Comparison of ENCODE assay signal across 9 cellular contexts in the genomic region with DNA sequence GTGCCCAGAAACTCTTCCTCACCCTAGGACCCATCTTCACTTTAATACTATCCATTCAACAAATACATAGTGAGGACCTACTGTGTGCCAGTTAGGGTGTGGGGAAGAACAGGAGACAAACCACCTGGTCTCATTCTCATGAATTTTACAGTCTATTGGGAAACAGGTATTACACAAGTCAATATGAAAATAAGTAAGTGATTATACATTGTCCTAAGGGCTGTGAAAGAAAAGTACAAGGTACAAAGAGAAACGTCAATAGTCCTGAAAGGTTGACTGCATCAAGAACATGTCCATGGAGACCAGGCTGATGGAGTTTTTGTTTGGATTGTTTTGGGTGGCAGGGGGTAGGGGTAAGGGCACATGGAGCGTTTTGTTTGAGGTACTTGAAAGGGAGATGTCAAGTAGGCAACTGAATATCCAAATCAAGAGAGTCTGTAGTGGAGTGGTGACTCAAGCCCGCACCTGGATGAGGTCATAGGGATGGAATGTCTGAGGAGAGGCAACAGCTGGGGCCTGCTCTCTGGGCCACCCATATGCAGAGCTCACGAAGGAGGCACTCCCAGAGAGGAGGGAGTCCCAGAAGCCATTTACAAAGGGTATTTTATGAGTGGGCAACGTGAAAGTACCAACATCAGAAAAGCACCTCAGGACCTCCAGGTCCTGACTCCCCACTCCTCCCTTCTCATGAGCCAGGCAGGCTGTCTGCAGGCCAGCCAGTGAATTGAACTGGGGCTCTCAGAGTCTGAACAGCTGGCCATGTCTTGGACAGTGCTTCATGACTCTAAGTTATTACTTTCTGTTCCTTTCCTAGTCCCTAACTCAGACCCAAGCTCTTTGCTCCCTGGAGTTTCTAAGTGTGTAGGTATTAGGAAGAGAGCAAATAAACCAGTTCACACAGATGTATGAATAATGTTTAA.
DNase-seq lines count a peak whose midpoint lies in the region; ATAC-seq, FAIRE-seq and TF ChIP-seq lines count a peak whose summit lies in the region.
"Had no signal": no experiment of that assay in that cellular context is flagged by ENCODE, and none has a peak within 500 bp of the region (broad histone marks: within the 10 kb centered on the region; RNA-seq: fewer than 3 reads in every experiment).

No MANE protein-coding gene starts in this region.

- H3K27me3 Mint-ChIP-seq in immature natural killer cell (ENCODE audit: low read depth in 3 of 3): peaks cover 0 to 1% (median 0%) of the 10 kb centered on the region in 3 donors

- no peaks in the 10 kb centered on the region for H3K9me3 ChIP-seq in breast epithelium
- H3K9me3 ChIP-seq in mucosa of descending colon: no peaks in the 10 kb centered on the region

- H3K27me3 ChIP-seq in breast epithelium: no peaks in the 10 kb centered on the region

- ATAC-seq in mucosa of descending colon (peak; percentile 93), GM19035 (IDR thresholded peaks at IDR 0.05; ENCODE audit: unreplicated experiment) (no peak)

- intact Hi-C loops in breast epithelium (cut with DNase I; ENCODE audit: low total_unique reads): no loop called here
- intact Hi-C loops in mucosa of descending colon (cut with DNase I, micrococcal nuclease): no loop called here

- H3K36me3 ChIP-seq in breast epithelium (no peaks in the 10 kb centered on the region), mucosa of descending colon (ENCODE audit: low read depth) (no peaks in the 10 kb centered on the region)

- peak; percentile 27 for DNase-seq in NCI-H748 (lab: John Stamatoyannopoulos, UW; ENCODE audit: unreplicated experiment)
- DNase-seq in NCI-H748 treated with DMSO at 0.1 percent for 48 hours (lab: John Stamatoyannopoulos, UW): no peak
- peak in 1 of 2 donors; percentile 78 for DNase-seq in breast epithelium (ENCODE audit: low spot score in 2 of 2)
- DNase-seq in mucosa of descending colon: peak in 1 of 3 donors; percentile 43
- DNase-seq in urothelium cell line (ENCODE audit: low spot score): peak; percentile 99
- DNase-seq in immature natural killer cell: no peak
- DNase-seq in T-helper 9 cell: no peak

- FAIRE-seq in urothelium cell line (lab: Jason Lieb, UNC): peak; percentile 66
- FAIRE-seq: A204.1 had no signal

- H3K27ac ChIP-seq in breast epithelium: peak overlapping the region; percentile 80 to 87

- no peak overlapping the region for H3K4me3 ChIP-seq in breast epithelium
- H3K4me3 ChIP-seq in mucosa of descending colon: no peak overlapping the region

- H3K36me3 Mint-ChIP-seq in immature natural killer cell: peaks cover 0 to 3% (median 0%) of the 10 kb centered on the region in 3 donors

- TF ChIP-seq CTCF in breast epithelium (IDR thresholded peaks at IDR 0.05) (no peak), mucosa of descending colon (IDR thresholded peaks at IDR 0.05) (no peak)

- no peak overlapping the region for H3K4me3 Mint-ChIP-seq in immature natural killer cell

- H3K4me1 Mint-ChIP-seq in immature natural killer cell: peaks cover 8 to 14% of the 10 kb centered on the region in 2 donors

- H3K9me3 Mint-ChIP-seq in immature natural killer cell: no peaks in the 10 kb centered on the region

- H3K4me1 ChIP-seq in breast epithelium: peaks cover 0 to 12% of the 10 kb centered on the region in 2 donors
- H3K4me1 ChIP-seq in mucosa of descending colon (ENCODE audit: low read depth): peaks cover 24% of the 10 kb centered on the region

- TF ChIP-seq POLR2A in breast epithelium (IDR thresholded peaks at IDR 0.05): no peak

- no peak overlapping the region for H3K27ac Mint-ChIP-seq in immature natural killer cell

Comparison
In these comparisons a context has a peak if more than half of its experiments do, and no peak if none do; other contexts are left out.
1. DNase-seq: peak in NCI-H748 (single experiment) and urothelium cell line (single experiment); none in NCI-H748 treated with DMSO at 0.1 percent for 48 hours (single experiment), immature natural killer cell (0 of 3) and T-helper 9 cell (single experiment).